10 cellular contexts compared by ENCODE assay signal in genomic region chr11:27722945-27723344, GRCh38. TPM values are rescaled to one million over a fixed set of nuclear protein-coding genes. Genes with fewer than 3 reads are reported as not detected.
DNase-seq lines count a peak whose midpoint lies in the region; ATAC-seq and TF ChIP-seq lines count a peak whose summit lies in the region.
"Had no signal": no experiment of that assay in that cellular context is flagged by ENCODE, and none has a peak within 500 bp of the region (broad histone marks: within the 10 kb centered on the region; RNA-seq: fewer than 3 reads in every experiment).

No MANE protein-coding gene starts in this region.

- H3K9me3 ChIP-seq in ES-I3 (ENCODE audit: control insufficient read depth, insufficient read depth, low read length) (no peaks in the 10 kb centered on the region), IMR-90 (ENCODE audit: control insufficient read depth, insufficient read depth, low read length) (no peaks in the 10 kb centered on the region), endodermal cell (ENCODE audit: control insufficient read depth, low read length) (no peaks in the 10 kb centered on the region), osteoblast (ENCODE audit: low read depth, low read length) (no peaks in the 10 kb centered on the region)

- peak overlapping the region; percentile 80 for H2BK120ac ChIP-seq in IMR-90 (ENCODE audit: low read depth, low read length)

- H3K4me1 Mint-ChIP-seq in endodermal cell = peaks cover 12% of the 10 kb centered on the region

- H3K18ac ChIP-seq in IMR-90 (ENCODE audit: low read depth, low read length) = peak overlapping the region; percentile 93

- H3K4me3 ChIP-seq in IMR-90 (ENCODE audit: insufficient read depth, low read depth, low read length) = peak overlapping the region; percentile 55
- peak overlapping the region; percentile 77 for H3K4me3 ChIP-seq in endodermal cell (ENCODE audit: low read length)
- H3K4me3 ChIP-seq in osteoblast (ENCODE audit: insufficient read depth, low read length) = peak overlapping the region; percentile 79

- H2AK9ac ChIP-seq in IMR-90 (replicated peaks; ENCODE audit: low read depth, low read length, poor library complexity) = peak overlapping the region; percentile 51

- H3K4me2 ChIP-seq in IMR-90 (ENCODE audit: low read depth, low read length) (peak overlapping the region; percentile 99), osteoblast (ENCODE audit: insufficient read depth, low read length) (peak overlapping the region; percentile 94)

- H3K9me3 Mint-ChIP-seq in endodermal cell = no peaks in the 10 kb centered on the region

- H2AK5ac ChIP-seq in IMR-90 (ENCODE audit: low read depth, low read length) = peak overlapping the region; percentile 31; the same call in 1 of the 2 replicates

- no peak for TF ChIP-seq POLR2A in IMR-90 (IDR thresholded peaks at IDR 0.05; ENCODE audit: low read depth, low read length)

- H3K23ac ChIP-seq in IMR-90 (ENCODE audit: low read depth, low read length) = peak overlapping the region; percentile 80; the same call in 1 of the 2 replicates

- H3K9ac ChIP-seq in ES-I3 (ENCODE audit: low read depth, low read length) = peak overlapping the region; percentile 63
- peak overlapping the region; percentile 74 for H3K9ac ChIP-seq in IMR-90 (ENCODE audit: low read depth, low read length)
- no peak overlapping the region for H3K9ac ChIP-seq in endodermal cell (ENCODE audit: extremely low read depth, low read length, poor library complexity, severe bottlenecking)

- H3K36me3 ChIP-seq in ES-I3 (ENCODE audit: insufficient read depth, low read length) = no peaks in the 10 kb centered on the region
- H3K36me3 ChIP-seq in IMR-90 (ENCODE audit: control insufficient read depth, insufficient read depth, low read length) = no peaks in the 10 kb centered on the region
- no peaks in the 10 kb centered on the region for H3K36me3 ChIP-seq in endodermal cell (ENCODE audit: control insufficient read depth, insufficient read depth, low read length)
- no peaks in the 10 kb centered on the region for H3K36me3 ChIP-seq in osteoblast (ENCODE audit: insufficient read depth, low read length)

- in situ Hi-C loops in IMR-90 (cut with MboI; ENCODE audit: low sequenced_read_pairs) = loop anchor here (10.0 to 25.0 kb wide), 4 partner anchors 172 to 1439 kb away; no protein-coding TSS in a partner anchor

- H3K27ac Mint-ChIP-seq in endodermal cell = no peak overlapping the region
- H3K27ac Mint-ChIP-seq: activated naive CD8-positive, alpha-beta T cell treated with anti-CD3 and anti-CD28 coated beads, Interleukin-2, amount 10 ng/mL, durations not matched to agents 7 days and 5 days had no signal

- peak overlapping the region; percentile 92; the same call in 1 of the 2 replicates for H4K91ac ChIP-seq in IMR-90 (ENCODE audit: insufficient read depth, low read depth, low read length)

- H3K9me1 ChIP-seq in IMR-90 (ENCODE audit: insufficient read depth, low read length) = no peaks in the 10 kb centered on the region; the same call in 1 of the 2 replicates

- POLR2A ChIA-PET in IMR-90 (lab: Charles Lee; ENCODE audit: unreplicated experiment) = interaction anchor here (0.5 to 0.6 kb wide), 3 partner anchors 20 to 347 kb away, joined by 3 to 4 read pairs (median 4); partner anchors contain the start of gene BDNF

- H2BK15ac ChIP-seq in IMR-90 (ENCODE audit: low read depth, low read length) = peak overlapping the region; percentile 77; the same call in 2 of the 3 replicates

- no peaks in the 10 kb centered on the region for H4K20me1 ChIP-seq in IMR-90 (ENCODE audit: insufficient read depth, low read length)
- H4K20me1 ChIP-seq in osteoblast (ENCODE audit: insufficient read depth, low read length) = no peaks in the 10 kb centered on the region

- dilution Hi-C loops in IMR-90 (cut with HindIII; ENCODE audit: low sequenced_read_pairs, unreplicated experiment) = no loop called here

- H2BK20ac ChIP-seq in IMR-90 (ENCODE audit: low read depth, low read length) = peak overlapping the region; percentile 58

- H3K79me1 ChIP-seq in IMR-90 (ENCODE audit: low read depth in 1 of 2, low read length in 2 of 2) = peaks cover 11 to 12% of the 10 kb centered on the region in 2 experiments

- CTCF ChIA-PET in IMR-90 (lab: Yijun Ruan, JAX) = interaction anchor here (0.7 to 0.8 kb wide), 2 partner anchors 12 to 303 kb away, joined by 3 read pairs; no protein-coding TSS in a partner anchor

- no peaks in the 10 kb centered on the region for H3K36me3 Mint-ChIP-seq in endodermal cell (ENCODE audit: low read depth)

- 0 out of 2 replicates have a peak, but pooled peaks have one; percentile 15 for TF ChIP-seq CTCF in IMR-90 (conservative IDR thresholded peaks at IDR 0.05; ENCODE audit: low read depth, low read length)
- TF ChIP-seq CTCF in endodermal cell (conservative IDR thresholded peaks at IDR 0.05) = no peak
- TF ChIP-seq CTCF in osteoblast (IDR thresholded peaks at IDR 0.05; ENCODE audit: extremely low read depth, low read depth, low read length) = peak; percentile 6

- peak overlapping the region; percentile 94 for H4K5ac ChIP-seq in IMR-90 (ENCODE audit: low read depth, low read length)

- H3K4ac ChIP-seq in IMR-90 (ENCODE audit: low read depth, low read length) = peak overlapping the region; percentile 51

- H3K56ac ChIP-seq in IMR-90 (ENCODE audit: extremely low read depth, insufficient read depth, low read length) = no peak overlapping the region

- H3K4me3 Mint-ChIP-seq in endodermal cell = peak overlapping the region; percentile 57

- no TSS peak for BruUV-seq in IMR-90 (replicated peaks; lab: Mats Ljungman, UMichigan)

- H2BK5ac ChIP-seq in IMR-90 (ENCODE audit: low read depth, low read length, poor library complexity, severe bottlenecking) = peak overlapping the region; percentile 64

- H3K27me3 ChIP-seq in IMR-90 (ENCODE audit: control insufficient read depth, insufficient read depth, low read length) = no peaks in the 10 kb centered on the region
- peaks cover 96% of the 10 kb centered on the region for H3K27me3 ChIP-seq in endodermal cell (ENCODE audit: control insufficient read depth, insufficient read depth, low read length, poor library complexity, severe bottlenecking)
- peaks cover 39% of the 10 kb centered on the region for H3K27me3 ChIP-seq in osteoblast (ENCODE audit: insufficient read depth, low read length)

- 5% methylated on average over 8 of the region's 19 CpGs; no CpG with 5 or more reads in 1 of the 2 experiments for WGBS in IMR-90 (ENCODE audit: extremely low coverage in 2 of 2, insufficient read length in 1 of 2), 2 experiments
- 1 to 4% methylated on average over 13 to 19 of the region's 19 CpGs for WGBS in endodermal cell (ENCODE audit: insufficient coverage in 1 of 2, insufficient read length in 1 of 2), 2 experiments

- H2AFZ ChIP-seq in IMR-90 (replicated peaks; ENCODE audit: low read length, poor library complexity) (peak overlapping the region; percentile 92), osteoblast (ENCODE audit: low read length) (peak overlapping the region; percentile 85)

- TF ChIP-seq RAD21 in IMR-90 (IDR thresholded peaks at IDR 0.05; ENCODE audit: low read length) = peak; percentile 39

- ATAC-seq in IMR-90 (ENCODE audit: low read depth) (peak; percentile 8), GM18861 (IDR thresholded peaks at IDR 0.05; ENCODE audit: unreplicated experiment) (no peak), HG02852 (IDR thresholded peaks at IDR 0.05; ENCODE audit: unreplicated experiment) (no peak)

- H3K79me2 ChIP-seq in osteoblast (ENCODE audit: insufficient read depth, low read length) = no peaks in the 10 kb centered on the region

- intact Hi-C loops in IMR-90 (cut with micrococcal nuclease) = loop anchor here (1.0 to 10.0 kb wide), 6 partner anchors 22 to 804 kb away; partner anchors contain the start of gene BDNF

- H3K4me1 ChIP-seq in ES-I3 (ENCODE audit: insufficient read depth, low read length) = peaks cover 8% of the 10 kb centered on the region
- peaks cover 5% of the 10 kb centered on the region for H3K4me1 ChIP-seq in IMR-90 (ENCODE audit: control insufficient read depth, insufficient read depth, low read length)
- peaks cover 4% of the 10 kb centered on the region for H3K4me1 ChIP-seq in endodermal cell (ENCODE audit: control insufficient read depth, insufficient read depth, low read length)
- H3K4me1 ChIP-seq in osteoblast (ENCODE audit: insufficient read depth, low read length) = peaks cover 19% of the 10 kb centered on the region

- H3K27ac ChIP-seq in IMR-90 (ENCODE audit: insufficient read depth, low read length) (peak overlapping the region; percentile 85), endodermal cell (ENCODE audit: low read depth, low read length) (no peak overlapping the region), osteoblast (ENCODE audit: low read depth, low read length) (no peak overlapping the region)

- H4K8ac ChIP-seq in IMR-90 (ENCODE audit: low read depth in 2 of 2, low read length in 2 of 2) = peak overlapping the region; percentile 55 to 85

- H3K14ac ChIP-seq in IMR-90 (replicated peaks; ENCODE audit: low read depth, low read length) = peak overlapping the region; percentile 62

- H3K27me3 Mint-ChIP-seq in endodermal cell (ENCODE audit: insufficient read depth) = peaks cover 96% of the 10 kb centered on the region

- DNase-seq in IMR-90 = no peak
- DNase-seq in endodermal cell = peak; percentile 80
- DNase-seq in osteoblast (ENCODE audit: insufficient read length, low spot score, missing footprints) = no peak
- DNase-seq in activated naive CD4-positive, alpha-beta T cell treated with Interleukin-2 at 50 U/mL for 16 hours = no peak
- DNase-seq in DMS114 treated with DMSO at 0.1 percent for 48 hours (lab: John Stamatoyannopoulos, UW; ENCODE audit: unreplicated experiment) = no peak
- DNase-seq: stimulated activated naive CD4-positive, alpha-beta T cell had no signal

TF ChIP-seq in IMR-90, 13 proteins besides CTCF, POLR2A, EP300 and RAD21:
- TF ChIP-seq NFE2L2 (IDR thresholded peaks at IDR 0.05; ENCODE audit: low read depth, low read length) = no peak
- no peak for TF ChIP-seq RCOR1 (IDR thresholded peaks at IDR 0.05; ENCODE audit: insufficient replicate concordance, low read length)
- TF ChIP-seq SMC3 (IDR thresholded peaks at IDR 0.05; ENCODE audit: low read depth, low read length) = no peak
- no peak for TF ChIP-seq RFX5 (IDR thresholded peaks at IDR 0.05; ENCODE audit: low read depth, low read length)
TF ChIP-seq in IMR-90: peak in this region for 0.

RNA-seq across cellular contexts. Expression of gene BDNF, which starts 22.7 kb away (rescaled TPM):
- total RNA-seq in IMR-90 (2012; rRNA removed) (152 and 174 TPM in 2 replicates), endodermal cell (under 1 TPM in 1 of 2 donors, not detected in 1; 0.33 TPM), osteoblast (6.9 and 8.0 TPM in 2 replicates)
- 91.9 and 94.8 TPM in 2 replicates for polyA plus RNA-seq in IMR-90 (2012; rRNA removed)
- polyA plus RNA-seq in IMR-90 (2012; cell fraction: cytosol; rRNA removed) = 50.7 and 60.1 TPM in 2 replicates
- 65.9 and 184 TPM in 2 replicates for polyA plus RNA-seq in IMR-90 (2012; cell fraction: nucleus; rRNA removed; ENCODE audit: low replicate concordance)
- polyA plus RNA-seq in endodermal cell (2013, experiment 1 of 2) = 0.82 TPM
- 0.75 TPM for polyA plus RNA-seq in endodermal cell (2013, experiment 2 of 2)
- total RNA-seq: activated naive CD8-positive, alpha-beta T cell treated with anti-CD3 and anti-CD28 coated beads, Interleukin-2, amount 10 ng/mL, durations not matched to agents 7 days and 5 days had no signal

Comparison
In these comparisons a context has a peak if more than half of its experiments do, and no peak if none do; other contexts are left out.
1. RNA of gene BDNF, which starts 22.7 kb away (total RNA-seq): 152 to 174 TPM in IMR-90; 6.9 to 8.0 TPM in osteoblast and 0.33 TPM in endodermal cell; every median in the first group is over 10 times any median in the second.
2. Peak in every context shown above with its lines, with median percentiles within 50 percentile points of each other: H3K4me3 ChIP-seq.